In the genomic region with DNA sequence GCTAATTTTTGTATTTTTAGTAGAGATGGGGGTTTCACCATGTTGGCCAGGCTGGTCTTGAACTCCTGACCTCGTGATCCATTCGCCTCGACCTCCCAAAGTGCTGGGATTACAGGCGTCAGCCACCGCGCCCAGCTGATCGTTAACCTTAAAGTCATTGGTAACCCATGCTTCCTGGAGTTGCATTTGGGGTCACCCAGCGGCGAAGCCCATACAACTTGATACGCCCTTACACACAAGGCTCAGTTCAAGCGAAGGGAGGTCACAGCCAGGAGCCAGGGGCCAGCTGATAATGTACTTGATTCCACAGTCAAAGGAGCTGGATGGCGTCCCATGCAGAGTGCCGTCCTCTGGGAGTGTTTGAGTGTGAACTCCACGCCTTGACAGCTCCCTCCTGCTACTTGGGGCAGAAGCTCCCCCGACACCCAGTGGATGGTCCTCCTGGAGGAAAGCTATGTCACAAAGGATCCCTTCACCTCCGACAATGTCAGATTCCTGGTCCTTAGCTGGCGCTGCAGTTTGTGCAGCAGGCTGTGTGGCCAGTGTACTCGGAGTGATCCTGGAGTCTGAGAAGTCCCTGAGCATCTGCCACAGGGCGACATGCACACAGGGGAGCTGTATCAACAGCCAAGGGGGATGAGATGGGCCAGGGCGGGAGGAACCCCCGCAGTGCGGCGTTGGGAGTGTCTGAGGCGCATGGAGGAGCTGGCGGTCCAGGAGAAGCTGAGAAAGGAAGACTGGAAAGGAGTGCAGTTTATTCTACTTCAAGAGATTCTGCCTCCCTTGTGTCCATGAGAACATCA, we compare ENCODE assay signal across 8 cellular contexts. TPM values are rescaled to one million over a fixed set of nuclear protein-coding genes. Genes with fewer than 3 reads are reported as not detected.
DNase-seq lines count a peak whose midpoint lies in the region; ATAC-seq and TF ChIP-seq lines count a peak whose summit lies in the region.

No MANE protein-coding gene starts in this region.

- POLR2A ChIA-PET in OCI-LY7 (lab: Charles Lee): interaction anchor here (0.6 kb wide), 1 partner anchor 57 kb away, joined by 3 read pairs; no protein-coding TSS in a partner anchor

- H3K9me3 Mint-ChIP-seq in CD4-positive, CD25-positive, alpha-beta regulatory T cell: peaks cover 0 to 3% (median 0%) of the 10 kb centered on the region in 7 donors
- H3K9me3 Mint-ChIP-seq in effector memory CD8-positive, alpha-beta T cell: no peaks in the 10 kb centered on the region

- peak overlapping the region; percentile 80 to 93 (median 86) for H3K4me3 Mint-ChIP-seq in CD4-positive, CD25-positive, alpha-beta regulatory T cell
- H3K4me3 Mint-ChIP-seq in effector memory CD8-positive, alpha-beta T cell: peak overlapping the region; percentile 78 to 80

- H3K36me3 Mint-ChIP-seq in CD4-positive, CD25-positive, alpha-beta regulatory T cell: no peaks in the 10 kb centered on the region
- peaks cover 12% of the 10 kb centered on the region for H3K36me3 Mint-ChIP-seq in effector memory CD8-positive, alpha-beta T cell (ENCODE audit: insufficient read depth)

- H3K27me3 Mint-ChIP-seq in CD4-positive, CD25-positive, alpha-beta regulatory T cell: no peaks in the 10 kb centered on the region
- H3K27me3 Mint-ChIP-seq in effector memory CD8-positive, alpha-beta T cell: no peaks in the 10 kb centered on the region

- CTCF ChIA-PET in OCI-LY7 (lab: Charles Lee; ENCODE audit: unreplicated experiment): interaction anchor here (0.7 kb wide), 1 partner anchor 214 kb away, joined by 3 read pairs; no protein-coding TSS in a partner anchor

- H3K4me3 ChIP-seq in CD4-positive, CD25-positive, alpha-beta regulatory T cell (ENCODE audit: low read depth, low read length): no peak overlapping the region
- H3K4me3 ChIP-seq in NT2/D1 (ENCODE audit: insufficient read length, low read depth): no peak overlapping the region
- H3K4me3 ChIP-seq in neutrophil (ENCODE audit: low read depth in 1 of 2, low read length in 1 of 2): peak overlapping the region; percentile 73 to 93
- H3K4me3 ChIP-seq in OCI-LY7 (ENCODE audit: low read depth, low read length, poor library complexity, severe bottlenecking): no peak overlapping the region
- H3K4me3 ChIP-seq in effector memory CD4-positive, alpha-beta T cell (ENCODE audit: insufficient read depth, low read depth, low read length, poor library complexity, severe bottlenecking): no peak overlapping the region

- H3K36me3 ChIP-seq in CD4-positive, CD25-positive, alpha-beta regulatory T cell (ENCODE audit: control insufficient read depth, insufficient read depth, low read length): no peaks in the 10 kb centered on the region
- H3K36me3 ChIP-seq in NT2/D1 (ENCODE audit: insufficient read depth, insufficient read length, low read length): peaks cover 19% of the 10 kb centered on the region
- no peaks in the 10 kb centered on the region for H3K36me3 ChIP-seq in neutrophil
- H3K36me3 ChIP-seq in OCI-LY7 (ENCODE audit: insufficient read depth, low read length): peaks cover 20% of the 10 kb centered on the region
- H3K36me3 ChIP-seq in effector memory CD4-positive, alpha-beta T cell (ENCODE audit: control insufficient read depth, insufficient read depth, low read length): no peaks in the 10 kb centered on the region

- H3K4me1 Mint-ChIP-seq in CD4-positive, CD25-positive, alpha-beta regulatory T cell: peaks cover 21 to 53% (median 32%) of the 10 kb centered on the region in 4 donors
- H3K4me1 Mint-ChIP-seq in effector memory CD8-positive, alpha-beta T cell (ENCODE audit: low read depth in 2 of 2): peaks cover 9 to 30% of the 10 kb centered on the region in 2 donors

- no TSS peak for BruUV-seq in OCI-LY7 (replicated peaks; lab: Mats Ljungman, UMichigan)

- no peak for TF ChIP-seq CTCF in neutrophil (IDR thresholded peaks at IDR 0.05)
- TF ChIP-seq CTCF in OCI-LY7 (conservative IDR thresholded peaks at IDR 0.05; ENCODE audit: low read length): no peak

- H3K27ac Mint-ChIP-seq in CD4-positive, CD25-positive, alpha-beta regulatory T cell: peak overlapping the region; percentile 84 to 93 (median 91)
- peak overlapping the region; percentile 77 to 88 for H3K27ac Mint-ChIP-seq in effector memory CD8-positive, alpha-beta T cell

- peak overlapping the region; percentile 42 for H3K9ac ChIP-seq in NT2/D1 (ENCODE audit: insufficient read length, low read depth)

- H3K9me3 ChIP-seq in CD4-positive, CD25-positive, alpha-beta regulatory T cell (ENCODE audit: control insufficient read depth in 2 of 2, low read length in 2 of 2): no peaks in the 10 kb centered on the region
- H3K9me3 ChIP-seq in NT2/D1 (ENCODE audit: insufficient read depth, low read length) (no peaks in the 10 kb centered on the region), neutrophil (no peaks in the 10 kb centered on the region), OCI-LY7 (ENCODE audit: low read length) (no peaks in the 10 kb centered on the region)
- no peaks in the 10 kb centered on the region for H3K9me3 ChIP-seq in effector memory CD4-positive, alpha-beta T cell (ENCODE audit: control insufficient read depth, low read length)

- no peak for ATAC-seq in CD4-positive, CD25-positive, alpha-beta regulatory T cell (ENCODE audit: low read depth in 2 of 2)
- ATAC-seq in effector memory CD8-positive, alpha-beta T cell (replicated peaks): no peak

- H3K4me1 ChIP-seq in CD4-positive, CD25-positive, alpha-beta regulatory T cell (ENCODE audit: control insufficient read depth, insufficient read depth, low read length, poor library complexity, severe bottlenecking): peaks cover 24% of the 10 kb centered on the region
- H3K4me1 ChIP-seq in NT2/D1 (ENCODE audit: insufficient read depth, insufficient read length): peaks cover 4% of the 10 kb centered on the region
- H3K4me1 ChIP-seq in neutrophil (ENCODE audit: control insufficient read depth in 1 of 2, insufficient read depth in 1 of 2, low read depth in 1 of 2, low read length in 1 of 2): peaks cover 16 to 19% of the 10 kb centered on the region in 2 experiments
- H3K4me1 ChIP-seq in OCI-LY7 (ENCODE audit: insufficient read depth, low read length, poor library complexity, severe bottlenecking): peaks cover 11% of the 10 kb centered on the region
- peaks cover 13% of the 10 kb centered on the region for H3K4me1 ChIP-seq in effector memory CD4-positive, alpha-beta T cell (ENCODE audit: control insufficient read depth, insufficient read depth, low read length, poor library complexity, severe bottlenecking)

- no peak overlapping the region for H2AFZ ChIP-seq in OCI-LY7 (ENCODE audit: low read length)

- H3K4me2 ChIP-seq in OCI-LY7 (ENCODE audit: low read length): no peak overlapping the region

- H3K27ac ChIP-seq in CD4-positive, CD25-positive, alpha-beta regulatory T cell (ENCODE audit: insufficient read depth, low read length, poor library complexity, severe bottlenecking): peak overlapping the region; percentile 86
- H3K27ac ChIP-seq in neutrophil (no peak overlapping the region), OCI-LY7 (ENCODE audit: low read depth, low read length, poor library complexity, severe bottlenecking) (no peak overlapping the region)
- H3K27ac ChIP-seq in effector memory CD4-positive, alpha-beta T cell (ENCODE audit: insufficient read depth, low read length, poor library complexity, severe bottlenecking): no peak overlapping the region

- peaks cover 17% of the 10 kb centered on the region; the same call in 1 of the 2 replicates for H3K79me2 ChIP-seq in OCI-LY7 (ENCODE audit: insufficient read depth, low read depth, low read length)

- H3K27me3 ChIP-seq in CD4-positive, CD25-positive, alpha-beta regulatory T cell (ENCODE audit: control insufficient read depth, insufficient read depth, low read length): no peaks in the 10 kb centered on the region
- H3K27me3 ChIP-seq in NT2/D1 (ENCODE audit: insufficient read depth, insufficient read length): no peaks in the 10 kb centered on the region
- no peaks in the 10 kb centered on the region for H3K27me3 ChIP-seq in neutrophil
- H3K27me3 ChIP-seq in effector memory CD4-positive, alpha-beta T cell (replicated peaks; ENCODE audit: control insufficient read depth, insufficient read depth, low read length, poor library complexity, severe bottlenecking): no peaks in the 10 kb centered on the region

- no peaks in the 10 kb centered on the region for H4K20me1 ChIP-seq in OCI-LY7 (ENCODE audit: insufficient read depth, low read length)

- peak in 1 of 3 donors; percentile 14 for DNase-seq in CD4-positive, CD25-positive, alpha-beta regulatory T cell
- no peak for DNase-seq in NT2/D1 (ENCODE audit: low read depth, low spot score)
- DNase-seq in effector memory CD8-positive, alpha-beta T cell: peak in 1 of 3 experiments; percentile 3
- no peak for DNase-seq in OCI-LY7 (ENCODE audit: low spot score)
- DNase-seq in effector memory CD4-positive, alpha-beta T cell: no peak
- no peak for DNase-seq in stimulated activated CD4-positive, alpha-beta T cell treated with anti-CD3 and anti-CD28 coated beads, Interleukin-2, amount 100 ng/mL, for 48 hours
- no peak for DNase-seq in NCI-H146 treated with DMSO at 0.1 percent for 48 hours (lab: John Stamatoyannopoulos, UW; ENCODE audit: unreplicated experiment)

- intact Hi-C loops in OCI-LY7 (cut with micrococcal nuclease; ENCODE audit: unreplicated experiment): no loop called here

- no peaks in the 10 kb centered on the region for H3K9me2 ChIP-seq in OCI-LY7 (ENCODE audit: insufficient read depth, low read length)

RNA-seq across cellular contexts. Expression of a gene that starts 7.9 kb away (rescaled TPM):
- total RNA-seq in CD4-positive, CD25-positive, alpha-beta regulatory T cell: 10.6 TPM
- 1 to 10 TPM; 1.6 to 3.9 (median 1.9) TPM for polyA plus RNA-seq in CD4-positive, CD25-positive, alpha-beta regulatory T cell
- 12.4 and 28.5 TPM in 2 replicates for total RNA-seq in OCI-LY7 (2014; rRNA removed; shearing (Covaris generic))
- 28.5 and 32.1 TPM in 2 replicates for total RNA-seq in OCI-LY7 (2022)

RNA-seq across cellular contexts. Expression of a gene that starts 8.3 kb away (rescaled TPM):
- 1,249 TPM for total RNA-seq in CD4-positive, CD25-positive, alpha-beta regulatory T cell
- 1,000 to 10,000 TPM; 2,308 to 3,459 (median 2,918) TPM for polyA plus RNA-seq in CD4-positive, CD25-positive, alpha-beta regulatory T cell
- 1,716 and 1,995 TPM in 2 replicates for total RNA-seq in OCI-LY7 (2014; rRNA removed; shearing (Covaris generic))
- total RNA-seq in OCI-LY7 (2022): 1,406 and 1,456 TPM in 2 replicates

RNA-seq across cellular contexts. Expression of a gene that starts 44.9 kb away (rescaled TPM):
- 21.3 TPM for total RNA-seq in CD4-positive, CD25-positive, alpha-beta regulatory T cell
- polyA plus RNA-seq in CD4-positive, CD25-positive, alpha-beta regulatory T cell: 10 to 100 TPM; 13.8 to 16.1 (median 15.1) TPM
- total RNA-seq in OCI-LY7 (2014; rRNA removed; shearing (Covaris generic)): 33.5 and 41.4 TPM in 2 replicates
- 44.3 and 47.1 TPM in 2 replicates for total RNA-seq in OCI-LY7 (2022)

Comparison
In these comparisons a context has a peak if more than half of its experiments do, and no peak if none do; other contexts are left out.
1. H3K4me3 ChIP-seq: peak in neutrophil (2 of 2); none in CD4-positive, CD25-positive, alpha-beta regulatory T cell (single experiment), NT2/D1 (single experiment), OCI-LY7 (single experiment) and effector memory CD4-positive, alpha-beta T cell (single experiment).